14 cellular contexts compared by ENCODE assay signal in the genomic region with DNA sequence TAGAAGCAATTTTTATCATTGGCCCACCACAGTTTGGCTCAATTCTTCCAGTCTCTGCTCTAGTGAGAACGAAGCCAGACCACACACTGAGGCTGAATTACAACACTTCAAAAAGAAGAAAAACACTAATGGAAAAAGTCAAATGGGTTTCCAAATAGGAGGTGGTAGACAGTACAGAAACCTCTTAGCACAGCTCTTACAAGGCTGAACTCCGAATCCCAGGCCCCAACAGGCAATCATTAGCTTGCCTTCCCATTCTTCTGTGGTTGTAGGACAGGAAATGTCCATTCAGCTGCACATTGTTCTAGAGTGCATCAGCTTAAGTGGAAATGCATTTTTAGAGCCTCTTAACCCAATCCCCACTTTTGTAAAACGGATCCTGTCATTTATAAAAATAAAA.
DNase-seq lines count a peak whose midpoint lies in the region; ATAC-seq, FAIRE-seq and TF ChIP-seq lines count a peak whose summit lies in the region.
"Had no signal": no experiment of that assay in that cellular context is flagged by ENCODE, and none has a peak within 500 bp of the region (broad histone marks: within the 10 kb centered on the region; RNA-seq: fewer than 3 reads in every experiment).

No MANE protein-coding gene starts in this region.

- ATAC-seq in GM23338 (no peak), left ventricle myocardium superior (peak; percentile 96), esophagus mucosa (no peak)

- H3K9ac ChIP-seq in astrocyte (ENCODE audit: low read length) (no peak overlapping the region), skeletal muscle tissue (ENCODE audit: low read depth in 1 of 3, low read length in 3 of 3) (no peak overlapping the region)

- H4K20me1 ChIP-seq in GM23338 (replicated peaks; ENCODE audit: insufficient read depth) (no peaks in the 10 kb centered on the region), astrocyte (ENCODE audit: insufficient read depth, low read length) (no peaks in the 10 kb centered on the region), OCI-LY7 (ENCODE audit: insufficient read depth, low read length) (no peaks in the 10 kb centered on the region)

- H3K4me3 ChIP-seq in GM23338 (no peak overlapping the region), astrocyte (ENCODE audit: insufficient read depth, low read depth, low read length) (no peak overlapping the region), skeletal muscle tissue (ENCODE audit: low read length in 3 of 3) (no peak overlapping the region), OCI-LY7 (ENCODE audit: low read depth, low read length, poor library complexity, severe bottlenecking) (no peak overlapping the region)
- H3K4me3 ChIP-seq: spleen had no signal

- H3K4me1 Mint-ChIP-seq in GM23338 = peaks cover 5% of the 10 kb centered on the region; the same call in 2 of the 3 replicates
- H3K4me1 Mint-ChIP-seq in astrocyte (ENCODE audit: low read depth, unreplicated experiment) = peaks cover 27% of the 10 kb centered on the region
- H3K4me1 Mint-ChIP-seq: activated naive CD8-positive, alpha-beta T cell treated with anti-CD3 and anti-CD28 coated beads, Interleukin-2, amount 10 ng/mL, durations not matched to agents 7 days and 5 days had no signal

- H3K9me3 ChIP-seq in astrocyte (ENCODE audit: insufficient read depth, low read depth, low read length) (no peaks in the 10 kb centered on the region), skeletal muscle tissue (ENCODE audit: control insufficient read depth in 3 of 3, low read length in 3 of 3) (no peaks in the 10 kb centered on the region), OCI-LY7 (ENCODE audit: low read length) (no peaks in the 10 kb centered on the region)
- H3K9me3 ChIP-seq: spleen had no signal

- H3K36me3 ChIP-seq in GM23338 (ENCODE audit: insufficient read depth) (no peaks in the 10 kb centered on the region), astrocyte (ENCODE audit: insufficient read depth, low read length) (no peaks in the 10 kb centered on the region), skeletal muscle tissue (ENCODE audit: control insufficient read depth in 3 of 3, insufficient read depth in 3 of 3, low read length in 3 of 3) (no peaks in the 10 kb centered on the region), OCI-LY7 (ENCODE audit: insufficient read depth, low read length) (no peaks in the 10 kb centered on the region)
- H3K36me3 ChIP-seq: spleen had no signal

- H3K4me2 ChIP-seq in GM23338 (no peak overlapping the region), astrocyte (ENCODE audit: low read length) (peak overlapping the region; percentile 24), OCI-LY7 (ENCODE audit: low read length) (no peak overlapping the region)

- intact Hi-C loops in left ventricle myocardium superior (cut with micrococcal nuclease) (no loop called here), OCI-LY7 (cut with micrococcal nuclease; ENCODE audit: unreplicated experiment) (no loop called here)

- H3K79me2 ChIP-seq in GM23338 (replicated peaks; ENCODE audit: insufficient read depth) = no peaks in the 10 kb centered on the region
- H3K79me2 ChIP-seq in astrocyte (ENCODE audit: insufficient read depth, low read length) = no peaks in the 10 kb centered on the region
- H3K79me2 ChIP-seq in OCI-LY7 (ENCODE audit: insufficient read depth, low read depth, low read length) = no peaks in the 10 kb centered on the region

- H3K27ac ChIP-seq in GM23338 (ENCODE audit: low read depth) (no peak overlapping the region), astrocyte (ENCODE audit: low read depth, low read length) (no peak overlapping the region), skeletal muscle tissue (ENCODE audit: low read depth, low read length) (peak overlapping the region; percentile 50), OCI-LY7 (ENCODE audit: low read depth, low read length, poor library complexity, severe bottlenecking) (no peak overlapping the region)
- H3K27ac ChIP-seq: spleen had no signal

- H3K27me3 ChIP-seq in GM23338 (ENCODE audit: insufficient read depth) = no peaks in the 10 kb centered on the region
- H3K27me3 ChIP-seq in astrocyte (ENCODE audit: insufficient read depth, low read length) = no peaks in the 10 kb centered on the region
- H3K27me3 ChIP-seq in skeletal muscle tissue (ENCODE audit: control insufficient read depth in 3 of 3, insufficient read depth in 3 of 3, low read length in 3 of 3) = no peaks in the 10 kb centered on the region
- H3K27me3 ChIP-seq: spleen had no signal

- H3K4me3 Mint-ChIP-seq in GM23338 = no peak overlapping the region
- no peak overlapping the region for H3K4me3 Mint-ChIP-seq in astrocyte (ENCODE audit: unreplicated experiment)
- H3K4me3 Mint-ChIP-seq: activated naive CD8-positive, alpha-beta T cell treated with anti-CD3 and anti-CD28 coated beads, Interleukin-2, amount 10 ng/mL, durations not matched to agents 7 days and 5 days had no signal

- H3K36me3 Mint-ChIP-seq in GM23338 (ENCODE audit: low read depth) (no peaks in the 10 kb centered on the region), astrocyte (ENCODE audit: low read depth, unreplicated experiment) (no peaks in the 10 kb centered on the region)
- H3K36me3 Mint-ChIP-seq: activated naive CD8-positive, alpha-beta T cell treated with anti-CD3 and anti-CD28 coated beads, Interleukin-2, amount 10 ng/mL, durations not matched to agents 7 days and 5 days had no signal

- BruUV-seq in OCI-LY7 (replicated peaks; lab: Mats Ljungman, UMichigan) = no TSS peak

- TF ChIP-seq CTCF in GM23338 (conservative IDR thresholded peaks at IDR 0.05; ENCODE audit: low read depth in 2 of 2) (no peak), astrocyte (IDR thresholded peaks at IDR 0.05; ENCODE audit: insufficient read depth, low read depth, low read length) (no peak), OCI-LY7 (conservative IDR thresholded peaks at IDR 0.05; ENCODE audit: low read length) (no peak)

- H3K9me3 Mint-ChIP-seq in GM23338 (no peaks in the 10 kb centered on the region), astrocyte (ENCODE audit: unreplicated experiment) (no peaks in the 10 kb centered on the region)

- no peak overlapping the region for H3K27ac Mint-ChIP-seq in GM23338
- peak overlapping the region; percentile 87 for H3K27ac Mint-ChIP-seq in astrocyte (ENCODE audit: unreplicated experiment)
- H3K27ac Mint-ChIP-seq: activated naive CD8-positive, alpha-beta T cell treated with anti-CD3 and anti-CD28 coated beads, Interleukin-2, amount 10 ng/mL, durations not matched to agents 7 days and 5 days had no signal

- no peak overlapping the region for H2AFZ ChIP-seq in GM23338
- no peak overlapping the region for H2AFZ ChIP-seq in astrocyte (ENCODE audit: low read depth, low read length)
- no peak overlapping the region for H2AFZ ChIP-seq in OCI-LY7 (ENCODE audit: low read length)

- H3K27me3 Mint-ChIP-seq in GM23338 (ENCODE audit: insufficient read depth, low read depth, poor library complexity) (peaks cover 2% of the 10 kb centered on the region), astrocyte (ENCODE audit: low read depth, unreplicated experiment) (no peaks in the 10 kb centered on the region)
- H3K27me3 Mint-ChIP-seq: activated naive CD8-positive, alpha-beta T cell treated with anti-CD3 and anti-CD28 coated beads, Interleukin-2, amount 10 ng/mL, durations not matched to agents 7 days and 5 days had no signal

- POLR2A ChIA-PET in OCI-LY7 (lab: Charles Lee) = no interaction called here

- CTCF ChIA-PET in OCI-LY7 (lab: Charles Lee; ENCODE audit: unreplicated experiment) = no interaction called here

- no peaks in the 10 kb centered on the region for H3F3A ChIP-seq in GM23338 (replicated peaks; ENCODE audit: low read depth)

- H3K9me2 ChIP-seq in GM23338 (ENCODE audit: insufficient read depth) (no peaks in the 10 kb centered on the region), OCI-LY7 (ENCODE audit: insufficient read depth, low read length) (no peaks in the 10 kb centered on the region)

- FAIRE-seq in astrocyte (lab: Jason Lieb, UNC) = peak; percentile 77

- DNase-seq in GM23338 (ENCODE audit: low spot score) (peak; percentile 6), astrocyte (ENCODE audit: low read depth) (peak; percentile 73), left ventricle myocardium superior (no peak), pons (ENCODE audit: low spot score) (no peak), OCI-LY7 (ENCODE audit: low spot score) (no peak)
- DNase-seq: activated naive CD8-positive, alpha-beta T cell treated with anti-CD3 and anti-CD28 coated beads, Interleukin-2, amount 10 ng/mL, durations not matched to agents 7 days and 5 days; DMS153; Kasumi-1; mesendoderm; NCI-H69; spleen; T-helper 1 cell had no signal

- H3K4me1 ChIP-seq in GM23338 (ENCODE audit: insufficient read depth) = no peaks in the 10 kb centered on the region
- no peaks in the 10 kb centered on the region for H3K4me1 ChIP-seq in astrocyte (ENCODE audit: insufficient read depth, low read length)
- no peaks in the 10 kb centered on the region for H3K4me1 ChIP-seq in skeletal muscle tissue (ENCODE audit: control insufficient read depth in 3 of 3, insufficient read depth in 3 of 3, low read length in 3 of 3)
- no peaks in the 10 kb centered on the region for H3K4me1 ChIP-seq in OCI-LY7 (ENCODE audit: insufficient read depth, low read length, poor library complexity, severe bottlenecking)
- H3K4me1 ChIP-seq: spleen had no signal

TF ChIP-seq in GM23338, 12 proteins besides CTCF, POLR2A, EP300 and RAD21 (continues in another document):
- TF ChIP-seq POLR2AphosphoS5 (IDR thresholded peaks at IDR 0.05; ENCODE audit: low read depth) = no peak
- no peak for TF ChIP-seq NANOG (IDR thresholded peaks at IDR 0.05; ENCODE audit: borderline replicate concordance)
- no peak for TF ChIP-seq CREB1 (CRISPR knock-in tag; IDR thresholded peaks at IDR 0.05; ENCODE audit: low read depth)
- no peak for TF ChIP-seq EZH2phosphoT487 (IDR thresholded peaks at IDR 0.05; ENCODE audit: unreplicated experiment)
- no peak for TF ChIP-seq ZNF114 (CRISPR knock-in tag; IDR thresholded peaks at IDR 0.05)
- no peak for TF ChIP-seq ZNF331 (CRISPR knock-in tag; IDR thresholded peaks at IDR 0.05; ENCODE audit: low read depth)
- TF ChIP-seq STAT1 (IDR thresholded peaks at IDR 0.05; ENCODE audit: unreplicated experiment) = no peak

Comparison
In these comparisons a context has a peak if more than half of its experiments do, and no peak if none do; other contexts are left out.
1. DNase-seq: peak in GM23338 (single experiment) and astrocyte (single experiment); none in left ventricle myocardium superior (single experiment), pons (single experiment) and OCI-LY7 (single experiment).